In the genomic region with DNA sequence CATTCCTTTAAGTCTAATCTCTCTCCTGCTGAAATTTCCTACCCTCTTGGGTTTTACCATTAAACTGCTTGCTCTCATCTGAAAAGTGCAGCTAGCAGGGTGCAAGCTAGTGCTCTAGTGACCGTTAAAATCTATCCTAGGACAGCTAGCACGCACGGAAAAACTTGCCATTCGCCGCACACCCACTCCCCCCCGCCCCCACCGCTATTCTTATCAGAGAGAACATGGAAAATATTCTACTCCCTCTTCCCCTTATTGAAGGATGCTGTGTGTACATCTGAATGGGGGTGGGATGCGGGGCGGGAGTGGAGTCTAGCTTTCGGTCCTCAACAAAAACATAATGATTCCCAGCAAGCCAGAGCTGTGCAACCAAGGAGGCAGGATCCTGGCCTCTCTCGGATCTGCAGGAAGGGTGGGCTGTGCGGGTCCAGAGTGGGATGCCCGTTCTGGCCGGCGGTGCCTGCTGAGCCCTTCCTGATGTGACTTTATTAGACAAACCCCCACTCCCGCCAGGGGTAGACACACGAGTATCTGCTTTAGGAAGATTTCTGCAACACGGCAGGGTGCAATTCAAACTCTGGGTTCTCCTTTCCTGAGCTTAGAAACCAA, we compare ENCODE assay signal across 9 cellular contexts. TPM values are rescaled to one million over a fixed set of nuclear protein-coding genes. Genes with fewer than 3 reads are reported as not detected.
A peak's percentile ranks its signal among the peaks of the same experiment; 100 is the strongest.
DNase-seq lines count a peak whose midpoint lies in the region; ATAC-seq, FAIRE-seq and TF ChIP-seq lines count a peak whose summit lies in the region.
"Had no signal": no experiment of that assay in that cellular context is flagged by ENCODE, and none has a peak within 500 bp of the region (broad histone marks: within the 10 kb centered on the region; RNA-seq: fewer than 3 reads in every experiment).

No MANE protein-coding gene starts in this region.

- BruUV-seq in GM12878 (replicated peaks; lab: Mats Ljungman, UMichigan) = no TSS peak

- intact Hi-C loops in GM12878 (cut with micrococcal nuclease; ENCODE audit: unreplicated experiment) = loop anchor here (5.0 to 10.0 kb wide), 2 partner anchors 331 to 522 kb away; no protein-coding TSS in a partner anchor
- intact Hi-C loops in naive thymus-derived CD4-positive, alpha-beta T cell (cut with micrococcal nuclease) = loop anchor here (2.0 to 5.0 kb wide), 3 partner anchors 157 to 522 kb away; a partner anchor contains a TSS

- H3K9ac ChIP-seq in BLaER1 = no peak overlapping the region
- H3K9ac ChIP-seq in GM12878 (ENCODE audit: control insufficient read depth, insufficient read depth, low read length) = no peak overlapping the region

- peaks cover 0 to 7% (median 0%) of the 10 kb centered on the region in 5 donors for H3K36me3 Mint-ChIP-seq in naive thymus-derived CD4-positive, alpha-beta T cell

- TF ChIP-seq RAD21 in GM12878 (IDR thresholded peaks at IDR 0.05; ENCODE audit: insufficient read depth, low read depth, low read length) = no peak

- DNase-seq in HAP-1 (ENCODE audit: low spot score in 2 of 2) (no peak), GM12878 (ENCODE audit: low read depth, low spot score) (no peak), Kasumi-1 (lab: John Stamatoyannopoulos, UW) (no peak), dedifferentiated amniotic fluid mesenchymal stem cell (ENCODE audit: extremely low spot score) (no peak), GM12892 (ENCODE audit: insufficient read length) (no peak)
- DNase-seq in naive thymus-derived CD4-positive, alpha-beta T cell = no peak

- no peak for TF ChIP-seq EP300 in GM12878 (IDR thresholded peaks at IDR 0.05; ENCODE audit: borderline replicate concordance in 1 of 2, control insufficient read depth in 1 of 2, low read depth in 2 of 2, low read length in 2 of 2)

- peaks cover 5 to 20% (median 10%) of the 10 kb centered on the region in 7 donors for H3K4me1 Mint-ChIP-seq in naive thymus-derived CD4-positive, alpha-beta T cell

- WGBS in GM12878 (ENCODE audit: insufficient coverage, insufficient replicate concordance, low lambda C conversion rate, missing lambda C conversion rate) = 15% methylated on average over 15 of the region's 18 CpGs

- in situ Hi-C loops in HAP-1 (cut with MboI; ENCODE audit: low sequenced_read_pairs) = no loop called here
- in situ Hi-C loops in GM12878 (cut with MboI) = no loop called here

- H3K27ac ChIP-seq in BLaER1 (no peak overlapping the region), GM12878 (ENCODE audit: control insufficient read depth, insufficient read depth) (no peak overlapping the region)
- H3K27ac ChIP-seq in naive thymus-derived CD4-positive, alpha-beta T cell (ENCODE audit: low read depth, low read length) = no peak overlapping the region

- peak overlapping the region; percentile 46; the same call in 1 of the 2 replicates for H2AFZ ChIP-seq in GM12878 (ENCODE audit: control insufficient read depth, low read depth, low read length)

- no peak for TF ChIP-seq POLR2A in GM12878 (IDR thresholded peaks at IDR 0.05; ENCODE audit: low read depth, low read length)
- TF ChIP-seq POLR2A in GM12892 (IDR thresholded peaks at IDR 0.05; ENCODE audit: low read depth, low read length) = no peak

- FAIRE-seq in GM12878 (lab: Jason Lieb, UNC) = no peak
- no peak for FAIRE-seq in GM12892 (lab: Jason Lieb, UNC)
- FAIRE-seq: colon had no signal

- no peaks in the 10 kb centered on the region for H3K36me3 ChIP-seq in BLaER1
- no peaks in the 10 kb centered on the region for H3K36me3 ChIP-seq in HAP-1 (replicated peaks)
- no peaks in the 10 kb centered on the region for H3K36me3 ChIP-seq in GM12878 (ENCODE audit: control insufficient read depth in 2 of 2, insufficient read depth in 2 of 2, low read length in 1 of 2)
- H3K36me3 ChIP-seq in naive thymus-derived CD4-positive, alpha-beta T cell (ENCODE audit: control insufficient read depth in 2 of 3, insufficient read depth in 3 of 3, low read length in 3 of 3) = no peaks in the 10 kb centered on the region

- TF ChIP-seq CTCF in GM12878 (IDR thresholded peaks at IDR 0.05 in 2 of 3, conservative IDR thresholded peaks at IDR 0.05 in 1 of 3; ENCODE audit: control insufficient read depth in 2 of 3, extremely low read depth in 1 of 3, insufficient read depth in 1 of 3, low read depth in 3 of 3, low read length in 3 of 3) = no peak

- POLR2A ChIA-PET in GM12878 (lab: Charles Lee) = no interaction called here
- POLR2A ChIA-PET in naive thymus-derived CD4-positive, alpha-beta T cell (lab: Charles Lee) = no interaction called here

- peaks cover 26% of the 10 kb centered on the region for H3K9me3 ChIP-seq in BLaER1
- no peaks in the 10 kb centered on the region for H3K9me3 ChIP-seq in HAP-1
- no peaks in the 10 kb centered on the region; the same call in 2 of the 3 replicates for H3K9me3 ChIP-seq in GM12878 (replicated peaks; ENCODE audit: control insufficient read depth, insufficient read depth, low read length)
- no peaks in the 10 kb centered on the region for H3K9me3 ChIP-seq in naive thymus-derived CD4-positive, alpha-beta T cell (ENCODE audit: control insufficient read depth in 2 of 3, low read length in 3 of 3)

- SMC1A ChIA-PET in GM12878 (lab: Charles Lee; ENCODE audit: uncharacterized antibody, unreplicated experiment) = interaction anchor here (1.3 to 1.7 kb wide), 4 partner anchors 11 to 523 kb away, joined by 3 to 5 read pairs (median 4); no protein-coding TSS in a partner anchor

- CTCF ChIA-PET in GM12878 (lab: Yijun Ruan, JAX) = interaction anchor here (0.8 to 1.3 kb wide), 4 partner anchors 272 to 1061 kb away, joined by 3 to 5 read pairs (median 4); no protein-coding TSS in a partner anchor
- CTCF ChIA-PET in naive thymus-derived CD4-positive, alpha-beta T cell (lab: Charles Lee) = no interaction called here

- RAD21 ChIA-PET in GM12878 (lab: Charles Lee; ENCODE audit: unreplicated experiment) = interaction anchor here (1.1 kb wide), 1 partner anchor 344 kb away, joined by 3 read pairs; no protein-coding TSS in a partner anchor

- H3K4me3 Mint-ChIP-seq in naive thymus-derived CD4-positive, alpha-beta T cell = peak overlapping the region in 9 of 10 donors; percentile 24 to 85 (median 63)

- H3K27me3 ChIP-seq in BLaER1 = peaks cover 28% of the 10 kb centered on the region
- H3K27me3 ChIP-seq in HAP-1 (ENCODE audit: low read depth) = peaks cover 50% of the 10 kb centered on the region
- peaks cover 10 to 23% of the 10 kb centered on the region in 2 experiments for H3K27me3 ChIP-seq in GM12878 (replicated peaks in 1 of 2; ENCODE audit: control insufficient read depth in 2 of 2, insufficient read depth in 2 of 2, low read length in 1 of 2)
- peaks cover 0 to 21% of the 10 kb centered on the region in 2 donors for H3K27me3 ChIP-seq in naive thymus-derived CD4-positive, alpha-beta T cell (ENCODE audit: control insufficient read depth in 2 of 2, insufficient read depth in 2 of 2, low read length in 2 of 2)

- peak overlapping the region; percentile 71 for H3K4me3 ChIP-seq in BLaER1
- H3K4me3 ChIP-seq in HAP-1 = peak overlapping the region; percentile 33
- H3K4me3 ChIP-seq in GM12878 = 0 out of 2 replicates have a peak overlapping the region, but pooled peaks have one; percentile 45
- peak overlapping the region; percentile 44 for H3K4me3 ChIP-seq in naive thymus-derived CD4-positive, alpha-beta T cell (ENCODE audit: low read length)

- peaks cover 60 to 80% (median 65%) of the 10 kb centered on the region in 5 donors for H3K27me3 Mint-ChIP-seq in naive thymus-derived CD4-positive, alpha-beta T cell

- no peaks in the 10 kb centered on the region for H3K79me2 ChIP-seq in GM12878 (ENCODE audit: control insufficient read depth, insufficient read depth, low read length)

- H3K27ac Mint-ChIP-seq in naive thymus-derived CD4-positive, alpha-beta T cell = no peak overlapping the region

- H4K20me1 ChIP-seq in BLaER1 (no peaks in the 10 kb centered on the region), GM12878 (ENCODE audit: control insufficient read depth, insufficient read depth) (no peaks in the 10 kb centered on the region)

- peak overlapping the region; percentile 99 for H3K4me2 ChIP-seq in BLaER1
- H3K4me2 ChIP-seq in GM12878 (ENCODE audit: control insufficient read depth, insufficient read depth) = peak overlapping the region; percentile 83

- ATAC-seq in GM12878 = no peak
- no peak for ATAC-seq in naive thymus-derived CD4-positive, alpha-beta T cell
- no peak for ATAC-seq in GM21381 (IDR thresholded peaks at IDR 0.05; ENCODE audit: unreplicated experiment)

- no peaks in the 10 kb centered on the region for H3K4me1 ChIP-seq in BLaER1
- no peaks in the 10 kb centered on the region; the same call in 1 of the 2 replicates for H3K4me1 ChIP-seq in HAP-1
- no peaks in the 10 kb centered on the region for H3K4me1 ChIP-seq in GM12878 (ENCODE audit: control insufficient read depth, insufficient read depth, low read length)
- H3K4me1 ChIP-seq in naive thymus-derived CD4-positive, alpha-beta T cell (ENCODE audit: control insufficient read depth in 2 of 2, insufficient read depth in 2 of 2, low read length in 2 of 2) = peaks cover 0 to 13% of the 10 kb centered on the region in 2 donors

- peaks cover 0 to 7% (median 0%) of the 10 kb centered on the region in 11 donors for H3K9me3 Mint-ChIP-seq in naive thymus-derived CD4-positive, alpha-beta T cell

TF ChIP-seq in GM12878, 131 proteins besides CTCF, POLR2A, EP300 and RAD21 (continues in another document):
- TF ChIP-seq HDGF (IDR thresholded peaks at IDR 0.05) (no peak), RUNX3 (IDR thresholded peaks at IDR 0.05; ENCODE audit: low read length) (no peak), SMARCA5 (IDR thresholded peaks at IDR 0.05) (no peak), ZZZ3 (IDR thresholded peaks at IDR 0.05; ENCODE audit: control insufficient read depth, insufficient read length, low read depth) (no peak), HDAC2 (IDR thresholded peaks at IDR 0.05) (no peak)

RNA-seq across cellular contexts. Expression of a gene that starts 1.1 kb away (rescaled TPM):
- total RNA-seq in GM12878 (2013; cell fraction: nucleolus; rRNA removed) = not detected in 2 replicates
- total RNA-seq in GM12878 (2014; rRNA removed) (not detected in 2 replicates), GM12878 (2014; rRNA removed; fragmentation: Illumina TruSeq; extraction: Trizol) (not detected in 2 replicates), GM12878 (2021) (0.08 TPM in 1 of 2 replicates, not detected in the other)
- not detected for polyA plus RNA-seq in GM12878 (2011; ENCODE audit: low read depth)
- polyA plus RNA-seq in GM12878 (2011; rRNA removed) (not detected in 2 replicates), GM12878 (2014; fragmentation: Illumina TruSeq; extraction: Trizol) (not detected in 2 replicates), GM12878 (2014; fragmentation: Nextera tagmentation; extraction: Ambion mirVana) (not detected), GM12878 (2014; rRNA removed) (not detected in 2 replicates), GM12878 (2016; fragmentation: Nextera tagmentation; extraction: Ambion mirVana) (not detected)
- polyA plus RNA-seq in GM12878 (2011; cell fraction: cytosol; rRNA removed) = 0.02 TPM in 1 of 2 replicates, not detected in the other
- 0.04 TPM in 2 replicates for polyA plus RNA-seq in GM12878 (2011; cell fraction: nucleus; rRNA removed)
- 0.07 TPM in 1 of 2 replicates, not detected in the other for polyA plus RNA-seq in GM12878 (2012)
- not detected in 2 replicates for polyA minus RNA-seq in GM12878 (2011; rRNA and poly(A)+ RNA removed)
- not detected in 2 replicates for polyA minus RNA-seq in GM12878 (2011; cell fraction: cytosol; rRNA and poly(A)+ RNA removed)
- 0.10 and 0.12 TPM in 2 replicates for polyA minus RNA-seq in GM12878 (2011; cell fraction: nucleus; rRNA and poly(A)+ RNA removed)
- total RNA-seq in naive thymus-derived CD4-positive, alpha-beta T cell = under 1 TPM in 1 of 5 experiments, not detected in 4; 0.22 TPM
- not detected for polyA plus RNA-seq in naive thymus-derived CD4-positive, alpha-beta T cell
- not detected for polyA plus RNA-seq in GM12892 (2012; ENCODE audit: missing spikeins)
